30 cellular contexts compared by ENCODE assay signal in the genomic region with DNA sequence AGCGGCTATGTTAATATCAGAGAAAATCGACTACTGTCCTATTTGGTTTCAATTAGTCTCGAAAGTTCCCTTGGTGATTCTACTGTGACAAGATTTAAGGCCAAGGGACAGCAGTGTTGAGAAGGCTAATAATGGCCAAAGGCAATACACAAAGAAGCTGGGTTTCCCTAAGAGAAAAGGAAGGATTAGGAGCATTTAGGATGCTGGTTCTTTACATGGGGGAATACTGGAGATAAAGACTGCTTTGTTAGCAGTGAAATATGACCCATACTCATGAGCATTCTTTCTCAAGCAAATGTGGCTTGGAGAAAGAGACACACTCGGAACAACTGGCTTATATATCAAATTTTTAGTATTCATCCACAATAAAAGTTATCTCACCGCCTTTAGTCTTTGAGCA.
"Had no signal": no experiment of that assay in that cellular context is flagged by ENCODE, and none has a peak within 500 bp of the region (broad histone marks: within the 10 kb centered on the region; RNA-seq: fewer than 3 reads in every experiment).

No MANE protein-coding gene starts in this region.

- ATAC-seq: activated T-cell treated with anti-CD3 and anti-CD28 coated beads, Interleukin-2, amount 50 U/mL, for 4 hours; effector memory CD8-positive, alpha-beta T cell; heart left ventricle; lower lobe of right lung; natural killer cell; right lobe of liver; stimulated activated effector memory CD8-positive, alpha-beta T cell treated with anti-CD3 and anti-CD28 coated beads, Interleukin-12 subunit alpha, Interleukin-12 subunit beta, amount 100 ng/mL, for 72 hours; stimulated activated naive CD8-positive, alpha-beta T cell treated with anti-CD3 and anti-CD28 coated beads, Interleukin-15, amount 100 ng/mL, for 72 hours; T-helper 17 cell had no signal

- H3K4me1 Mint-ChIP-seq: natural killer cell; stimulated activated effector memory CD8-positive, alpha-beta T cell treated with anti-CD3 and anti-CD28 coated beads, Interleukin-12 subunit alpha, Interleukin-12 subunit beta, amount 100 ng/mL, for 72 hours; stimulated activated naive CD8-positive, alpha-beta T cell treated with anti-CD3 and anti-CD28 coated beads, Interleukin-15, amount 100 ng/mL, for 72 hours; T-helper 17 cell had no signal

- H3K27ac ChIP-seq: adrenal gland, esophagus squamous epithelium, heart left ventricle, lower lobe of right lung, right lobe of liver, skin epidermis, suprapubic skin, uterus had no signal

- DNase-seq: activated CD4-positive, alpha-beta T cell treated with anti-CD3 and anti-CD28 coated beads for 4 hours; activated CD4-positive, alpha-beta T cell treated with anti-CD3 and anti-CD28 coated beads, Interleukin-2, amount 50 U/mL, for 48 hours; activated CD4-positive, CD25-positive, alpha-beta regulatory T cell; activated CD8-positive, alpha-beta memory T cell treated with anti-CD3 and anti-CD28 coated beads, Interleukin-2, amount 50 U/mL, for 48 hours; activated naive CD4-positive, alpha-beta T cell; activated T-cell treated with anti-CD3 and anti-CD28 coated beads, Interleukin-2, amount 50 U/mL, for 4 hours; adrenal gland; central memory CD4-positive, alpha-beta T cell; effector memory CD8-positive, alpha-beta T cell; esophagus squamous epithelium; heart left ventricle; kidney; lower lobe of right lung; natural killer cell; occipital lobe; posterior cingulate gyrus; right lobe of liver; stimulated activated CD4-positive, alpha-beta T cell treated with anti-CD3 and anti-CD28 coated beads, Interleukin-2, amount 100 ng/mL, for 24 hours; stimulated activated naive CD8-positive, alpha-beta T cell treated with anti-CD3 and anti-CD28 coated beads, Interleukin-15, amount 100 ng/mL, for 72 hours; T-helper 17 cell; trophoblast cell; uterus had no signal

- H3K4me3 Mint-ChIP-seq: activated naive CD8-positive, alpha-beta T cell; activated T-cell treated with anti-CD3 and anti-CD28 coated beads, Interleukin-2, amount 50 U/mL, for 4 hours; effector memory CD8-positive, alpha-beta T cell; mesothelial cell of epicardium; natural killer cell; stimulated activated effector memory CD8-positive, alpha-beta T cell treated with anti-CD3 and anti-CD28 coated beads, Interleukin-12 subunit alpha, Interleukin-12 subunit beta, amount 100 ng/mL, for 72 hours; stimulated activated naive CD8-positive, alpha-beta T cell treated with anti-CD3 and anti-CD28 coated beads, Interleukin-15, amount 100 ng/mL, for 72 hours; T-helper 17 cell had no signal

- H3K27ac Mint-ChIP-seq: activated naive CD8-positive, alpha-beta T cell; activated T-helper 2 cell treated with anti-CD3 and anti-CD28 coated beads, Interferon-gamma antibody, Interleukin-2, Interleukin-4, amounts not matched to agents 10 μg/mL and 5 μg/mL and 100 μg/mL, durations not matched to agents 14 hours and 24 hours and 36 hours; effector memory CD8-positive, alpha-beta T cell; mesothelial cell of epicardium; natural killer cell; stimulated activated effector memory CD8-positive, alpha-beta T cell treated with anti-CD3 and anti-CD28 coated beads, Interleukin-12 subunit alpha, Interleukin-12 subunit beta, amount 100 ng/mL, for 72 hours; stimulated activated naive CD8-positive, alpha-beta T cell treated with anti-CD3 and anti-CD28 coated beads, Interleukin-15, amount 100 ng/mL, for 72 hours; T-helper 17 cell had no signal

- FAIRE-seq: astrocyte, colon, kidney had no signal

- H3K36me3 Mint-ChIP-seq: activated naive CD8-positive, alpha-beta T cell; natural killer cell; stimulated activated effector memory CD8-positive, alpha-beta T cell treated with anti-CD3 and anti-CD28 coated beads, Interleukin-12 subunit alpha, Interleukin-12 subunit beta, amount 100 ng/mL, for 72 hours had no signal

- H3K27me3 ChIP-seq: adrenal gland, heart left ventricle, right lobe of liver, suprapubic skin, uterus had no signal

- H3K4me3 ChIP-seq: adrenal gland, esophagus squamous epithelium, heart left ventricle, lower lobe of right lung, right lobe of liver, skin epidermis, suprapubic skin, uterus had no signal

- H3K9me3 ChIP-seq: adrenal gland, esophagus squamous epithelium, lower lobe of right lung, right lobe of liver, suprapubic skin, uterus had no signal

- H3K36me3 ChIP-seq: adrenal gland, esophagus squamous epithelium, heart left ventricle, lower lobe of right lung, right lobe of liver, suprapubic skin, uterus had no signal

- H3K4me1 ChIP-seq: esophagus squamous epithelium, heart left ventricle, lower lobe of right lung, right lobe of liver, suprapubic skin, uterus had no signal

- H3K9me3 Mint-ChIP-seq: activated T-helper 2 cell treated with anti-CD3 and anti-CD28 coated beads, Interferon-gamma antibody, Interleukin-2, Interleukin-4, amounts not matched to agents 10 μg/mL and 5 μg/mL and 100 μg/mL, durations not matched to agents 14 hours and 24 hours and 36 hours; effector memory CD8-positive, alpha-beta T cell; natural killer cell had no signal
